8 cellular contexts compared by ENCODE assay signal in genomic region chr9:137086531-137087408, GRCh38. TPM values are rescaled to one million over a fixed set of nuclear protein-coding genes. Genes with fewer than 3 reads are reported as not detected.
A peak's percentile ranks its signal among the peaks of the same experiment; 100 is the strongest.
DNase-seq lines count a peak whose midpoint lies in the region; ATAC-seq lines count a peak whose summit lies in the region.

Gene MAN1B1 (plus strand): TSS chr9:137086985. CDS start chr9:137087000, 15 bp downstream.

- peaks cover 0 to 5% of the 10 kb centered on the region in 2 donors for H3K36me3 Mint-ChIP-seq in activated naive CD4-positive, alpha-beta T cell treated with anti-CD3 and anti-CD28 coated beads, Interleukin-2, amount 50 U/mL, for 72 hours

- H3K9me3 Mint-ChIP-seq in activated naive CD4-positive, alpha-beta T cell treated with anti-CD3 and anti-CD28 coated beads, Interleukin-2, amount 50 U/mL, for 72 hours, result no peaks in the 10 kb centered on the region

- H3K27ac Mint-ChIP-seq in activated naive CD4-positive, alpha-beta T cell treated with anti-CD3 and anti-CD28 coated beads, Interleukin-2, amount 50 U/mL, for 72 hours, result peak within 1 kb of the TSS; percentile 89 to 98

- H3K4me3 ChIP-seq in GM08714 (ENCODE audit: low read length), result peak within 1 kb of the TSS; percentile 67

- peak; percentile 98 for DNase-seq in NCI-H1092 treated with DMSO at 0.1 percent for 48 hours (lab: John Stamatoyannopoulos, UW)
- peak; percentile 96 for DNase-seq in SKM-1 (lab: John Stamatoyannopoulos, UW; ENCODE audit: unreplicated experiment)
- DNase-seq in activated naive CD4-positive, alpha-beta T cell treated with anti-CD3 and anti-CD28 coated beads, Interleukin-2, amount 50 U/mL, for 72 hours (ENCODE audit: low spot score in 2 of 2), result peak; percentile 99 to 100
- peak; percentile 77 for DNase-seq in glomerular endothelial cell (ENCODE audit: extremely low read depth, low read depth, low spot score)
- peak; percentile 97 for DNase-seq in occipital lobe (lab: John Stamatoyannopoulos, UW)

- ATAC-seq in HG02610 (IDR thresholded peaks at IDR 0.05; ENCODE audit: unreplicated experiment), result peak; percentile 80
- ATAC-seq in activated naive CD4-positive, alpha-beta T cell treated with anti-CD3 and anti-CD28 coated beads, Interleukin-2, amount 50 U/mL, for 72 hours, result peak; percentile 84 to 92

- H3K27ac ChIP-seq in temporal lobe (ENCODE audit: low read depth, low read length), result peak within 1 kb of the TSS; percentile 81

RNA-seq across cellular contexts. Expression of gene MAN1B1, which starts in this region (rescaled TPM):
- total RNA-seq in activated naive CD4-positive, alpha-beta T cell treated with anti-CD3 and anti-CD28 coated beads, Interleukin-2, amount 50 U/mL, for 72 hours, result 10 to 100 TPM; 23.8 to 41.4 TPM
- total RNA-seq in glomerular endothelial cell (109 and 118 TPM in 2 replicates), occipital lobe (38.5 TPM), temporal lobe (37.6 TPM)

Comparison
In these comparisons a context has a peak if more than half of its experiments do, and no peak if none do; other contexts are left out.
1. Peak in every context shown above with its lines: DNase-seq, ATAC-seq, H3K4me3 ChIP-seq and H3K27ac ChIP-seq.